ENCODE assay signal across 9 cellular contexts in genomic region chr7:156473476-156474240, GRCh38.
DNase-seq lines count a peak whose midpoint lies in the region; ATAC-seq and TF ChIP-seq lines count a peak whose summit lies in the region.
"Had no signal": no experiment of that assay in that cellular context is flagged by ENCODE, and none has a peak within 500 bp of the region (broad histone marks: within the 10 kb centered on the region; RNA-seq: fewer than 3 reads in every experiment).

No MANE protein-coding gene starts in this region.

- H3K4me3 ChIP-seq in H7 (ENCODE audit: insufficient read depth, low read depth, low read length) (no peak overlapping the region), OCI-LY7 (ENCODE audit: low read depth, low read length, poor library complexity, severe bottlenecking) (no peak overlapping the region), epithelial cell of esophagus (ENCODE audit: low read length) (no peak overlapping the region)
- H3K4me3 ChIP-seq: SK-N-MC had no signal

- H3K27ac ChIP-seq in OCI-LY7 (ENCODE audit: low read depth, low read length, poor library complexity, severe bottlenecking): no peak overlapping the region
- H3K27ac ChIP-seq: SK-N-MC had no signal

- H4K20me1 ChIP-seq in OCI-LY7 (ENCODE audit: insufficient read depth, low read length): no peaks in the 10 kb centered on the region

- no TSS peak for BruUV-seq in Calu3 (replicated peaks; lab: Mats Ljungman, UMichigan)
- BruUV-seq in OCI-LY7 (replicated peaks; lab: Mats Ljungman, UMichigan): no TSS peak

- no peaks in the 10 kb centered on the region for H3K79me2 ChIP-seq in OCI-LY7 (ENCODE audit: insufficient read depth, low read depth, low read length)

- H3K9me2 ChIP-seq in OCI-LY7 (ENCODE audit: insufficient read depth, low read length): no peaks in the 10 kb centered on the region

- CTCF ChIA-PET in Calu3 (lab: Charles Lee) (no interaction called here), OCI-LY7 (lab: Charles Lee; ENCODE audit: unreplicated experiment) (no interaction called here)

- H3K4me1 Mint-ChIP-seq in Calu3 (ENCODE audit: low read depth, unreplicated experiment): no peaks in the 10 kb centered on the region
- peaks cover 7% of the 10 kb centered on the region for H3K4me1 Mint-ChIP-seq in neural crest cell
- no peaks in the 10 kb centered on the region for H3K4me1 Mint-ChIP-seq in T-helper 17 cell

- H3K36me3 Mint-ChIP-seq in Calu3 (ENCODE audit: insufficient read depth, unreplicated experiment) (no peaks in the 10 kb centered on the region), neural crest cell (ENCODE audit: low read depth) (no peaks in the 10 kb centered on the region), T-helper 17 cell (ENCODE audit: low read depth) (no peaks in the 10 kb centered on the region)

- H3K9me3 Mint-ChIP-seq in Calu3 (ENCODE audit: low read depth, unreplicated experiment) (no peaks in the 10 kb centered on the region), neural crest cell (peaks cover 2% of the 10 kb centered on the region)

- POLR2A ChIA-PET in OCI-LY7 (lab: Charles Lee): interaction anchor here (0.5 kb wide), 1 partner anchor 13 kb away, joined by 3 read pairs; no protein-coding TSS in a partner anchor

- peak; percentile 54 for DNase-seq in Calu3
- DNase-seq in H7: peak; percentile 76
- peak; percentile 42 for DNase-seq in OCI-LY7 (ENCODE audit: low spot score)
- DNase-seq in epithelial cell of esophagus (ENCODE audit: low read depth): peak; percentile 38
- DNase-seq in neural crest cell (ENCODE audit: low read depth, low spot score): peak; percentile 26
- no peak for DNase-seq in T-helper 17 cell

- no peaks in the 10 kb centered on the region for H3K27me3 ChIP-seq in H7 (ENCODE audit: control insufficient read depth, insufficient read depth, low read length)

- no peak for ATAC-seq in GM19035 (IDR thresholded peaks at IDR 0.05; ENCODE audit: unreplicated experiment)
- ATAC-seq in GM18907 (IDR thresholded peaks at IDR 0.05; ENCODE audit: unreplicated experiment): no peak
- ATAC-seq in T-helper 17 cell: no peak

- H2AFZ ChIP-seq in OCI-LY7 (ENCODE audit: low read length): no peak overlapping the region

- H3K27me3 Mint-ChIP-seq in Calu3 (ENCODE audit: unreplicated experiment) (peaks cover 22% of the 10 kb centered on the region), neural crest cell (ENCODE audit: low read depth) (no peaks in the 10 kb centered on the region), T-helper 17 cell (peaks cover 37% of the 10 kb centered on the region)

- intact Hi-C loops in Calu3 (cut with micrococcal nuclease; ENCODE audit: unreplicated experiment) (loop anchor here (1.0 to 5.0 kb wide), 3 partner anchors 311 to 676 kb away; no protein-coding TSS in a partner anchor), OCI-LY7 (cut with micrococcal nuclease; ENCODE audit: unreplicated experiment) (loop anchor here (5.0 kb wide), 1 partner anchor 676 kb away; no protein-coding TSS in a partner anchor)

- H3K27ac Mint-ChIP-seq in Calu3 (ENCODE audit: unreplicated experiment) (no peak overlapping the region), neural crest cell (ENCODE audit: unreplicated experiment) (no peak overlapping the region), T-helper 17 cell (no peak overlapping the region)

- TF ChIP-seq CTCF in Calu3 (IDR thresholded peaks at IDR 0.05; ENCODE audit: unreplicated experiment) (peak; percentile 71), OCI-LY7 (conservative IDR thresholded peaks at IDR 0.05; ENCODE audit: low read length) (peak; percentile 94), epithelial cell of esophagus (IDR thresholded peaks at IDR 0.05; ENCODE audit: insufficient read depth, low read depth, low read length, missing control alignments) (peak; percentile 70), neural crest cell (conservative IDR thresholded peaks at IDR 0.05) (peak; percentile 88)

- no peaks in the 10 kb centered on the region for H3K4me1 ChIP-seq in OCI-LY7 (ENCODE audit: insufficient read depth, low read length, poor library complexity, severe bottlenecking)

- no peaks in the 10 kb centered on the region for H3K36me3 ChIP-seq in H7 (replicated peaks; ENCODE audit: control insufficient read depth, insufficient read depth, low read length)
- no peaks in the 10 kb centered on the region for H3K36me3 ChIP-seq in OCI-LY7 (ENCODE audit: insufficient read depth, low read length)

- H3K9me3 ChIP-seq in OCI-LY7 (ENCODE audit: low read length) (no peaks in the 10 kb centered on the region), T-helper 17 cell (ENCODE audit: control insufficient read depth, low read length, poor library complexity, severe bottlenecking) (no peaks in the 10 kb centered on the region)

- H3K4me2 ChIP-seq in OCI-LY7 (ENCODE audit: low read length): no peak overlapping the region

- H3K4me3 Mint-ChIP-seq in Calu3 (ENCODE audit: low read depth, unreplicated experiment) (no peak overlapping the region), neural crest cell (no peak overlapping the region), T-helper 17 cell (no peak overlapping the region)

Comparison
In these comparisons a context has a peak if more than half of its experiments do, and no peak if none do; other contexts are left out.
1. DNase-seq: peak in Calu3 (single experiment), H7 (single experiment), OCI-LY7 (single experiment), epithelial cell of esophagus (single experiment) and neural crest cell (single experiment); none in T-helper 17 cell (0 of 3).
2. Peak in every context shown above with its lines, with median percentiles within 50 percentile points of each other: CTCF ChIP-seq.